27 cellular contexts compared by ENCODE assay signal in genomic region chr3:46901591-46902187, GRCh38. TPM values are rescaled to one million over a fixed set of nuclear protein-coding genes. Genes with fewer than 3 reads are reported as not detected.
"Had no signal": no experiment of that assay in that cellular context is flagged by ENCODE, and none has a peak within 500 bp of the region (broad histone marks: within the 10 kb centered on the region; RNA-seq: fewer than 3 reads in every experiment).

No MANE protein-coding gene starts in this region.

- FAIRE-seq: K562 had no signal

- H3K4me3 Mint-ChIP-seq: activated CD8-positive, alpha-beta T cell treated with anti-CD3 and anti-CD28 coated beads, Interleukin-2, amount 10 ng/mL, durations not matched to agents 7 days and 5 days; activated naive CD4-positive, alpha-beta T cell treated with anti-CD3 and anti-CD28 coated beads, Interleukin-2, amount 50 U/mL, for 24 hours; activated T-helper 1 cell treated with anti-CD3 and anti-CD28 coated beads, Interleukin-12 subunit alpha, Interleukin-12 subunit beta, Interleukin-2, Interleukin-4 antibody, amounts not matched to agents 30 ng/mL and 10 ng/mL and 1 ng/mL, durations not matched to agents 14 hours and 24 hours and 36 hours; T-helper 17 cell; WTC11 had no signal

- H3K4me3 ChIP-seq: K562, Peyer's patch had no signal

- H3K36me3 ChIP-seq: Peyer's patch had no signal

- H3K4me1 Mint-ChIP-seq: activated naive CD4-positive, alpha-beta T cell treated with anti-CD3 and anti-CD28 coated beads, Interleukin-2, amount 50 U/mL, for 24 hours; WTC11 had no signal

- H3K36me3 Mint-ChIP-seq: activated naive CD4-positive, alpha-beta T cell treated with anti-CD3 and anti-CD28 coated beads, Interleukin-2, amount 50 U/mL, for 24 hours; WTC11 had no signal

- H3K9me3 ChIP-seq: Peyer's patch had no signal

- H3K9me3 Mint-ChIP-seq: activated naive CD4-positive, alpha-beta T cell treated with anti-CD3 and anti-CD28 coated beads, Interleukin-2, amount 50 U/mL, for 24 hours; activated T-helper 1 cell treated with anti-CD3 and anti-CD28 coated beads, Interleukin-12 subunit alpha, Interleukin-12 subunit beta, Interleukin-2, Interleukin-4 antibody, amounts not matched to agents 30 ng/mL and 10 ng/mL and 1 ng/mL, durations not matched to agents 14 hours and 24 hours and 36 hours; WTC11 had no signal

- H3K27ac ChIP-seq: Peyer's patch, RWPE1 had no signal

- ATAC-seq: activated CD8-positive, alpha-beta T cell treated with anti-CD3 and anti-CD28 coated beads, Interleukin-2, amount 10 ng/mL, durations not matched to agents 7 days and 5 days; K562; T-helper 17 cell; WTC11 had no signal

- DNase-seq: activated CD4-positive, alpha-beta T cell treated with anti-CD3 and anti-CD28 coated beads for 48 hours; activated CD4-positive, alpha-beta T cell treated with anti-CD3 and anti-CD28 coated beads, Interleukin-2, amount 50 U/mL, for 4 hours; activated CD4-positive, CD25-positive, alpha-beta regulatory T cell treated with anti-CD3 and anti-CD28 coated beads, Interleukin-2, amount 50 U/mL, for 72 hours; activated CD8-positive, alpha-beta memory T cell treated with anti-CD3 and anti-CD28 coated beads, Interleukin-2, amount 50 U/mL, for 48 hours; activated CD8-positive, alpha-beta T cell treated with anti-CD3 and anti-CD28 coated beads, Interleukin-2, amount 10 ng/mL, durations not matched to agents 7 days and 5 days; activated effector memory CD4-positive, alpha-beta T cell treated with Interleukin-2 at 50 U/mL for 16 hours; activated naive CD4-positive, alpha-beta T cell; activated T-cell treated with anti-CD3 and anti-CD28 coated beads, Interleukin-2, amount 50 U/mL, for 1 hour; amygdala; caudate nucleus; Karpas-422; MM.1S; NCI-H1105; NCI-H1436; NCI-H1694 treated with DMSO at 0.1 percent for 48 hours; NCI-H2029 treated with DMSO at 0.1 percent for 48 hours; NCI-H446; NCI-H524; Peyer's patch; SIG-M5; T-helper 17 cell; T-helper 9 cell had no signal

RNA-seq across cellular contexts. Expression of gene PTH1R, which starts 24.2 kb away (rescaled TPM):
- total RNA-seq: activated CD8-positive, alpha-beta T cell treated with anti-CD3 and anti-CD28 coated beads, Interleukin-2, amount 10 ng/mL, durations not matched to agents 7 days and 5 days; activated T-helper 1 cell treated with anti-CD3 and anti-CD28 coated beads, Interleukin-12 subunit alpha, Interleukin-12 subunit beta, Interleukin-2, Interleukin-4 antibody, amounts not matched to agents 30 ng/mL and 10 ng/mL and 1 ng/mL, durations not matched to agents 14 hours and 24 hours and 36 hours; K562; T-helper 17 cell had no signal
- polyA plus RNA-seq: K562 had no signal

RNA-seq across cellular contexts. Expression of gene MYL3, which starts 38.4 kb away (rescaled TPM):
- total RNA-seq: activated CD8-positive, alpha-beta T cell treated with anti-CD3 and anti-CD28 coated beads, Interleukin-2, amount 10 ng/mL, durations not matched to agents 7 days and 5 days; activated T-helper 1 cell treated with anti-CD3 and anti-CD28 coated beads, Interleukin-12 subunit alpha, Interleukin-12 subunit beta, Interleukin-2, Interleukin-4 antibody, amounts not matched to agents 30 ng/mL and 10 ng/mL and 1 ng/mL, durations not matched to agents 14 hours and 24 hours and 36 hours; T-helper 17 cell had no signal
